Comparison of ENCODE assay signal across 8 cellular contexts in genomic region chr1:173476664-173477285, GRCh38. TPM values are rescaled to one million over a fixed set of nuclear protein-coding genes. Genes with fewer than 3 reads are reported as not detected.
DNase-seq lines count a peak whose midpoint lies in the region; TF ChIP-seq lines count a peak whose summit lies in the region.

No MANE protein-coding gene starts in this region.

- CTCF ChIA-PET in activated naive CD4-positive, alpha-beta T cell treated with anti-CD3 and anti-CD28 coated beads for 36 hours (lab: Charles Lee), result interaction anchor here (0.5 to 4.7 kb wide), 3 partner anchors 45 to 732 kb away, joined by 3 to 31 read pairs (median 3); no protein-coding TSS in a partner anchor

- H3K36me3 Mint-ChIP-seq in activated naive CD4-positive, alpha-beta T cell treated with anti-CD3 and anti-CD28 coated beads for 36 hours (ENCODE audit: low read depth), result peaks cover 18% of the 10 kb centered on the region

- H3K27ac Mint-ChIP-seq in activated naive CD4-positive, alpha-beta T cell treated with anti-CD3 and anti-CD28 coated beads for 36 hours, result peak overlapping the region; percentile 93

- H3K4me1 ChIP-seq in SJCRH30 (peaks cover 30% of the 10 kb centered on the region), testis (peaks cover 37% of the 10 kb centered on the region)

- H3K9me3 ChIP-seq in SJCRH30 (replicated peaks) (peaks cover 4% of the 10 kb centered on the region; the same call in 1 of the 2 replicates), testis (no peaks in the 10 kb centered on the region)

- H3K27ac ChIP-seq in SJCRH30 (peak overlapping the region; percentile 98), testis (peak overlapping the region; percentile 90 to 99)

- peaks cover 5% of the 10 kb centered on the region for H3K36me3 ChIP-seq in GM06990 (ENCODE audit: control insufficient read depth, insufficient read depth, low read length)
- H3K36me3 ChIP-seq in SJCRH30, result peaks cover 32% of the 10 kb centered on the region
- no peaks in the 10 kb centered on the region for H3K36me3 ChIP-seq in testis (ENCODE audit: low read depth, missing control alignments)

- TF ChIP-seq CTCF in GM06990 (IDR thresholded peaks at IDR 0.05; ENCODE audit: insufficient read depth, low read length, poor library complexity, severe bottlenecking) (peak; percentile 16), HFF-Myc (IDR thresholded peaks at IDR 0.05; ENCODE audit: low read depth, low read length, missing control alignments) (no peak), testis (IDR thresholded peaks at IDR 0.05) (no peak)

- intact Hi-C loops in activated naive CD4-positive, alpha-beta T cell treated with anti-CD3 and anti-CD28 coated beads for 36 hours (cut with micrococcal nuclease), result loop anchor here (1.0 to 10.0 kb wide), 12 partner anchors 45 to 1548 kb away; partner anchors contain the start of genes CACYBP, CENPL, DARS2 and KLHL20
- intact Hi-C loops in testis (cut with DNase I; ENCODE audit: low total_unique reads), result no loop called here

- no peaks in the 10 kb centered on the region for H3K27me3 Mint-ChIP-seq in activated naive CD4-positive, alpha-beta T cell treated with anti-CD3 and anti-CD28 coated beads for 36 hours (ENCODE audit: low read depth)

- H3K4me1 Mint-ChIP-seq in activated naive CD4-positive, alpha-beta T cell treated with anti-CD3 and anti-CD28 coated beads for 36 hours (ENCODE audit: low read depth), result peaks cover 58% of the 10 kb centered on the region

- WGBS in testis, 2 donors, result 0% methylated on average over 30 to 57 of the region's 62 CpGs

- H3K9me3 Mint-ChIP-seq in activated naive CD4-positive, alpha-beta T cell treated with anti-CD3 and anti-CD28 coated beads for 36 hours, result peaks cover 5% of the 10 kb centered on the region

- H3K27me3 ChIP-seq in GM06990 (replicated peaks; ENCODE audit: control insufficient read depth, insufficient read depth, low read length) (no peaks in the 10 kb centered on the region), SJCRH30 (no peaks in the 10 kb centered on the region), testis (no peaks in the 10 kb centered on the region)

- peak; percentile 89 for DNase-seq in GM06990 (ENCODE audit: extremely low read depth, insufficient read length)
- DNase-seq in HFF-Myc (ENCODE audit: extremely low read depth, low read depth), result peak; percentile 77
- peak; percentile 86 for DNase-seq in MV-4-11 (lab: John Stamatoyannopoulos, UW)
- peak; percentile 88 to 91 for DNase-seq in SJCRH30
- DNase-seq in activated naive CD4-positive, alpha-beta T cell treated with anti-CD3 and anti-CD28 coated beads for 36 hours, result peak; percentile 86
- peak; percentile 96 for DNase-seq in globus pallidus (ENCODE audit: low spot score)
- DNase-seq in occipital lobe (lab: John Stamatoyannopoulos, UW), result peak; percentile 93
- peak; percentile 96 for DNase-seq in testis

- H3K4me3 Mint-ChIP-seq in activated naive CD4-positive, alpha-beta T cell treated with anti-CD3 and anti-CD28 coated beads for 36 hours, result peak overlapping the region; percentile 91

- no peak for TF ChIP-seq POLR2A in testis (IDR thresholded peaks at IDR 0.05)

- H3K4me3 ChIP-seq in GM06990 (replicated peaks; ENCODE audit: low read depth, low read length) (peak overlapping the region; percentile 88), HFF-Myc (replicated peaks; ENCODE audit: low read depth, low read length) (peak overlapping the region; percentile 89), SJCRH30 (peak overlapping the region; percentile 100), testis (peak overlapping the region; percentile 90 to 94)

RNA-seq across cellular contexts. Expression of gene PRDX6, which starts 0.4 kb away (rescaled TPM):
- total RNA-seq in SJCRH30 (2014; rRNA removed; shearing (Covaris generic)), result 259 and 265 TPM in 2 replicates
- 100 to 1,000 TPM; 147 to 150 TPM for total RNA-seq in activated naive CD4-positive, alpha-beta T cell treated with anti-CD3 and anti-CD28 coated beads for 36 hours
- total RNA-seq in occipital lobe, result 38.4 TPM
- total RNA-seq in testis, result 100 to 1,000 TPM; 376 to 458 TPM
- polyA plus RNA-seq in testis (ENCODE audit: insufficient read depth, low read depth, low replicate concordance), result 385 TPM

Comparison
In these comparisons a context has a peak if more than half of its experiments do, and no peak if none do; other contexts are left out.
1. Peak in every context shown above with its lines: DNase-seq, H3K4me3 ChIP-seq and H3K27ac ChIP-seq.